26 cellular contexts compared by ENCODE assay signal in genomic region chr9:69297300-69297980, GRCh38. TPM values are rescaled to one million over a fixed set of nuclear protein-coding genes. Genes with fewer than 3 reads are reported as not detected.
"Had no signal": no experiment of that assay in that cellular context is flagged by ENCODE, and none has a peak within 500 bp of the region (broad histone marks: within the 10 kb centered on the region; RNA-seq: fewer than 3 reads in every experiment).

No MANE protein-coding gene starts in this region.

- H3K36me3 ChIP-seq: adrenal gland, brain microvascular endothelial cell, spleen, suprapubic skin, tibial artery had no signal

- H3K27ac Mint-ChIP-seq: activated CD4-positive, alpha-beta memory T cell treated with anti-CD3 and anti-CD28 coated beads for 36 hours; activated CD4-positive, alpha-beta T cell treated with anti-CD3 and anti-CD28 coated beads, Interleukin-2, amount 10 ng/mL, durations not matched to agents 24 days and 14 days; activated naive CD4-positive, alpha-beta T cell treated with anti-CD3 and anti-CD28 coated beads for 36 hours; activated naive CD8-positive, alpha-beta T cell treated with anti-CD3 and anti-CD28 coated beads for 36 hours; activated T-helper 1 cell treated with anti-CD3 and anti-CD28 coated beads, Interleukin-12 subunit alpha, Interleukin-12 subunit beta, Interleukin-2, Interleukin-4 antibody, amounts not matched to agents 30 ng/mL and 10 ng/mL and 1 ng/mL, durations not matched to agents 14 hours and 24 hours and 36 hours; nephron; T-helper 17 cell had no signal

- H3K9me3 ChIP-seq: adrenal gland, spleen, suprapubic skin, tibial artery had no signal

- H3K4me1 Mint-ChIP-seq: activated CD4-positive, alpha-beta T cell treated with anti-CD3 and anti-CD28 coated beads, Interleukin-2, amount 10 ng/mL, durations not matched to agents 24 days and 14 days; activated naive CD8-positive, alpha-beta T cell treated with anti-CD3 and anti-CD28 coated beads for 36 hours had no signal

- H3K27me3 ChIP-seq: adrenal gland, brain microvascular endothelial cell, suprapubic skin, tibial artery had no signal

- H3K9me3 Mint-ChIP-seq: activated CD4-positive, alpha-beta memory T cell treated with anti-CD3 and anti-CD28 coated beads for 36 hours; activated CD4-positive, alpha-beta T cell treated with anti-CD3 and anti-CD28 coated beads, Interleukin-2, amount 10 ng/mL, durations not matched to agents 24 days and 14 days; activated naive CD4-positive, alpha-beta T cell treated with anti-CD3 and anti-CD28 coated beads for 36 hours; activated naive CD8-positive, alpha-beta T cell treated with anti-CD3 and anti-CD28 coated beads for 36 hours; activated T-helper 1 cell treated with anti-CD3 and anti-CD28 coated beads, Interleukin-12 subunit alpha, Interleukin-12 subunit beta, Interleukin-2, Interleukin-4 antibody, amounts not matched to agents 30 ng/mL and 10 ng/mL and 1 ng/mL, durations not matched to agents 14 hours and 24 hours and 36 hours; nephron had no signal

- H3K27ac ChIP-seq: adrenal gland, brain microvascular endothelial cell, spleen, suprapubic skin, tibial artery had no signal

- H3K4me1 ChIP-seq: adrenal gland, spleen, suprapubic skin had no signal

- H3K4me3 Mint-ChIP-seq: activated CD4-positive, alpha-beta memory T cell treated with anti-CD3 and anti-CD28 coated beads for 36 hours; activated CD4-positive, alpha-beta T cell treated with anti-CD3 and anti-CD28 coated beads, Interleukin-2, amount 10 ng/mL, durations not matched to agents 24 days and 14 days; activated naive CD4-positive, alpha-beta T cell treated with anti-CD3 and anti-CD28 coated beads for 36 hours; activated naive CD8-positive, alpha-beta T cell treated with anti-CD3 and anti-CD28 coated beads for 36 hours; activated T-helper 1 cell treated with anti-CD3 and anti-CD28 coated beads, Interleukin-12 subunit alpha, Interleukin-12 subunit beta, Interleukin-2, Interleukin-4 antibody, amounts not matched to agents 30 ng/mL and 10 ng/mL and 1 ng/mL, durations not matched to agents 14 hours and 24 hours and 36 hours; nephron; T-helper 17 cell had no signal

- H3K27me3 Mint-ChIP-seq: T-helper 17 cell had no signal

- ATAC-seq: esophagus mucosa, T-helper 17 cell had no signal

- H3K4me3 ChIP-seq: adrenal gland, spleen, suprapubic skin, tibial artery had no signal

- H3K36me3 Mint-ChIP-seq: activated CD4-positive, alpha-beta memory T cell treated with anti-CD3 and anti-CD28 coated beads for 36 hours; activated naive CD8-positive, alpha-beta T cell treated with anti-CD3 and anti-CD28 coated beads for 36 hours had no signal

- DNase-seq: activated CD4-positive, alpha-beta memory T cell treated with anti-CD3 and anti-CD28 coated beads for 36 hours; activated CD4-positive, alpha-beta T cell treated with anti-CD3 and anti-CD28 coated beads, Interleukin-2, amount 10 ng/mL, durations not matched to agents 24 days and 14 days; activated CD4-positive, CD25-positive, alpha-beta regulatory T cell treated with anti-CD3 and anti-CD28 coated beads, Interleukin-2, amount 50 U/mL, for 72 hours; activated CD8-positive, alpha-beta memory T cell treated with anti-CD3 and anti-CD28 coated beads, Interleukin-2, amount 50 U/mL, for 4 hours; activated effector memory CD4-positive, alpha-beta T cell treated with anti-CD3 and anti-CD28 coated beads, Interleukin-2, amount 50 U/mL, for 16 hours; activated naive CD4-positive, alpha-beta T cell treated with anti-CD3 and anti-CD28 coated beads for 36 hours; activated naive CD8-positive, alpha-beta T cell treated with anti-CD3 and anti-CD28 coated beads for 36 hours; activated T-cell treated with anti-CD3 and anti-CD28 coated beads, Interleukin-2, amount 50 U/mL, for 1 hour; adrenal gland; aorta; brain microvascular endothelial cell; central memory CD4-positive, alpha-beta T cell; foreskin fibroblast; head of caudate nucleus; hippocampal formation; posterior cingulate gyrus; spleen; stimulated activated naive CD4-positive, alpha-beta T cell; T-helper 17 cell; T1000; tibial artery had no signal

RNA-seq across cellular contexts. Expression of gene ENTREP1, which starts 27.6 kb away (rescaled TPM):
- total RNA-seq: activated CD4-positive, alpha-beta T cell treated with anti-CD3 and anti-CD28 coated beads, Interleukin-2, amount 10 ng/mL, durations not matched to agents 24 days and 14 days; activated CD8-positive, alpha-beta memory T cell treated with anti-CD3 and anti-CD28 coated beads for 36 hours; activated naive CD4-positive, alpha-beta T cell treated with anti-CD3 and anti-CD28 coated beads for 36 hours; activated naive CD8-positive, alpha-beta T cell treated with anti-CD3 and anti-CD28 coated beads for 36 hours; activated T-helper 1 cell treated with anti-CD3 and anti-CD28 coated beads, Interleukin-12 subunit alpha, Interleukin-12 subunit beta, Interleukin-2, Interleukin-4 antibody, amounts not matched to agents 30 ng/mL and 10 ng/mL and 1 ng/mL, durations not matched to agents 14 hours and 24 hours and 36 hours had no signal
